ENCODE assay signal across 8 cellular contexts in the genomic region with DNA sequence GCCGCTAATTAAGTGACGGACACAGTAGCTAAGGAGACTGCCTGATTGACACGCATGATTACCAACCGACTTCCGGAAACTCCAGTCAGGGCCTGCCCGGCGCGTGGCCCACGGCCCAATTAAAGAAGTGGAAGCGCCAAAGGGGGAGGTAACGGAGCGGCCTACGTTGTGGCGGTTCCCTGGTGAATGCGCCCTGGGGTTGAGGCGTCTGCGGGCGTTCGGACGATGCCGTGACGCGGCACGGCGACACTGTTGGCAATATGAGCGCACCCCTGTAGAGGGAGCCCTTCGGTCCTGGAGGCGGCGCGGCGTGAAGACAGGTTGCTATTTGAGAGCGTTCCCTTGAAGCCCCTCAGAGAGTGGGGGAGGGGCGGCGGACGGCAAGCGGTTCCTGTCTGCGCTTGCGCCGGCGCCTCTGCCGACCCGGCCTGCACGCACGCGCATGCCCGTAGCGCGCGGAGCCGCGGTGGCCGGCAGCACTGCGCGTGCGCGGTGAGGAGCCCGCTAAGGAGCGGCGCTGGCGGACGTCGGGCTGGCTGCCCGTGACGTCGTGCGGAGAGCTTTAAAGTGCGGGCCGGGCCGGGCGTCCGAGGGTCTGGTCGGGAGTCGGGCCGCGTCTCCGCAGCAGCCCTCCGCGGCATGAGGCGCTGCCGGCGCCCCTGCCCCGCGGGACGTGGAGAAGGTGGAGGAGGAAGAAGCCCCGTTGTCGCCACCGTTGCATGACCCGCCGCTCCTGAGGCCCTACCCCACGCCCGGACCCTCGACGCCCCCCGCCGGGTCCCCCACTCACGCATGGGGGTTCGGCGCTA. TPM values are rescaled to one million over a fixed set of nuclear protein-coding genes. Genes with fewer than 3 reads are reported as not detected.
A peak's percentile ranks its signal among the peaks of the same experiment; 100 is the strongest.
DNase-seq lines count a peak whose midpoint lies in the region; ATAC-seq and TF ChIP-seq lines count a peak whose summit lies in the region.

A gene (plus strand): TSS at position 495 of the 809 bp plus-strand sequence. CDS start 416 bp downstream, outside the sequence.

- intact Hi-C loops in left ventricle myocardium inferior (cut with micrococcal nuclease) = no loop called here

- no peaks in the 10 kb centered on the region for H3K9me3 Mint-ChIP-seq in progenitor cell of endocrine pancreas (ENCODE audit: low read depth)

- peaks cover 67% of the 10 kb centered on the region for H3K4me1 ChIP-seq in left ventricle myocardium inferior

- H3K4me1 Mint-ChIP-seq in T-helper 17 cell (peaks cover 40% of the 10 kb centered on the region), progenitor cell of endocrine pancreas (ENCODE audit: low read depth) (peaks cover 50% of the 10 kb centered on the region)

- H3K4me3 Mint-ChIP-seq in T-helper 17 cell (peak within 1 kb of the TSS; percentile 94), progenitor cell of endocrine pancreas (ENCODE audit: low read depth) (peak within 1 kb of the TSS; percentile 97)

- H3K27me3 Mint-ChIP-seq in T-helper 17 cell (no peaks in the 10 kb centered on the region), progenitor cell of endocrine pancreas (no peaks in the 10 kb centered on the region)

- H3K27me3 ChIP-seq in left ventricle myocardium inferior (ENCODE audit: low read depth) = no peaks in the 10 kb centered on the region

- TF ChIP-seq CTCF in left ventricle myocardium inferior (IDR thresholded peaks at IDR 0.05; ENCODE audit: borderline replicate concordance) (peak; percentile 42), progenitor cell of endocrine pancreas (IDR thresholded peaks at IDR 0.05; ENCODE audit: unreplicated experiment) (peak; percentile 51)

- H3K36me3 ChIP-seq in left ventricle myocardium inferior = no peaks in the 10 kb centered on the region

- peak within 1 kb of the TSS; percentile 94 for H3K4me3 ChIP-seq in left ventricle myocardium inferior

- H3K9me3 ChIP-seq in T-helper 17 cell (ENCODE audit: control insufficient read depth, low read length, poor library complexity, severe bottlenecking) = no peaks in the 10 kb centered on the region
- H3K9me3 ChIP-seq in left ventricle myocardium inferior (replicated peaks) = no peaks in the 10 kb centered on the region

- DNase-seq in NCI-H1694 treated with DMSO at 0.1 percent for 48 hours (lab: John Stamatoyannopoulos, UW) = peak; percentile 99
- DNase-seq in T-helper 17 cell = peak; percentile 96 to 98 (median 97)
- peak; percentile 82 to 100 (median 98) for DNase-seq in amygdala (lab: John Stamatoyannopoulos, UW)
- peak; percentile 96 for DNase-seq in left ventricle myocardium inferior
- peak; percentile 94 for DNase-seq in progenitor cell of endocrine pancreas (ENCODE audit: low spot score, unreplicated experiment)
- DNase-seq in ureter (ENCODE audit: low spot score) = peak; percentile 98

- peaks cover 2% of the 10 kb centered on the region for H3K36me3 Mint-ChIP-seq in T-helper 17 cell (ENCODE audit: low read depth)
- H3K36me3 Mint-ChIP-seq in progenitor cell of endocrine pancreas (ENCODE audit: insufficient read depth) = peaks cover 10% of the 10 kb centered on the region

- peak within 1 kb of the TSS; percentile 100 for H3K27ac ChIP-seq in left ventricle myocardium inferior (replicated peaks)

- ATAC-seq in GM18498 (IDR thresholded peaks at IDR 0.05; ENCODE audit: unreplicated experiment) (peak; percentile 79), HG02938 (IDR thresholded peaks at IDR 0.05; ENCODE audit: unreplicated experiment) (peak; percentile 85), T-helper 17 cell (peak; percentile 84)

- H3K27ac Mint-ChIP-seq in T-helper 17 cell (peak within 1 kb of the TSS; percentile 96), progenitor cell of endocrine pancreas (peak within 1 kb of the TSS; percentile 99)

RNA-seq across cellular contexts. Expression of the gene that starts here (rescaled TPM):
- total RNA-seq in T-helper 17 cell (100 to 1,000 TPM; 100 to 104 TPM), left ventricle myocardium inferior (179 TPM), progenitor cell of endocrine pancreas (78.1 and 78.4 TPM in 2 replicates), ureter (87.9 TPM)

Comparison
In these comparisons a context has a peak if more than half of its experiments do, and no peak if none do; other contexts are left out.
1. Peak in every context shown above with its lines: DNase-seq, ATAC-seq, H3K4me3 ChIP-seq and H3K27ac ChIP-seq.